Comparison of ENCODE assay signal across 17 cellular contexts in the genomic region with DNA sequence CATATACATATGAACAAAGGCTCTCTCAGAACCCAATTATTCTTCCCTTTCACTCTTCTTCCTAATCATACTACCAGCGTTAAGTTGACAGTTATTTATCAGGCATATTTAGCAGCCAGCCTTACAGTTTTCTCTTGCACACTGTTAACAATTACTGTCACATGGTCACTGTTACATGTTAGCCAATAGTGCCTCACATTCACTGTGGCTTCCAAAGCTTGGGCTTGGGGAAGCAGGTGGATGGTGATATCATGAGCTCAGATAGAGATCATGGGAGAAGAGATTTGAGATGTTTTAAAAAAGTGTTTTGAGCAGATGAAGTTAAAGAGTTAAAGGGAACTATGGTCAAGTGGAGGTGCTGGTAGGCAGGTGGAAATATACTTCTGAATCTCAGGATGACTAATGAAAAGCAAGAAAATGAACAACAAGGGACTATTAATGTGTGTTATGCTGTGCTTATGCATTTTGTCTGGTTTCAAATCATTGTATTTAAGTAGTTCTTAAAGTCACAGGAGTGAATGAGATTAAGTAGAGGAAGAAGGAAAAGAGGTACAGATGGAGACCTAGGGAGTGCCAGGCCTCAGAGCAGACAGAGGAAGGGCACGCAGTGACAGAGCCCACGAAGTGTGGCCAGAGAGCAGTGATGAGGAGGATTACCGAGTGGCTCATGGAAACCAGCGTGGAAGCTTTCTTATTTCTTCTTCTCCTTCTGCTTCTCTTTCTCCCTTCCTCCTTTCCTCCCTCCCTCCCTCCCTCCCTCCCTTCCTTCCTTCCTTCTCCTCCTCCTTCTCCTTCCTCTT. TPM values are rescaled to one million over a fixed set of nuclear protein-coding genes. Genes with fewer than 3 reads are reported as not detected.
DNase-seq lines count a peak whose midpoint lies in the region; ATAC-seq, FAIRE-seq and TF ChIP-seq lines count a peak whose summit lies in the region.
"Had no signal": no experiment of that assay in that cellular context is flagged by ENCODE, and none has a peak within 500 bp of the region (broad histone marks: within the 10 kb centered on the region; RNA-seq: fewer than 3 reads in every experiment).

No MANE protein-coding gene starts in this region.

- CTCF ChIA-PET in Panc1 (lab: Charles Lee) (interaction anchor here (1.0 kb wide), 1 partner anchor 87 kb away, joined by 3 read pairs; no protein-coding TSS in a partner anchor), RWPE1 (lab: Yijun Ruan, JAX) (interaction anchor here (0.6 kb wide), 2 partner anchors 9 to 25 kb away, joined by 3 read pairs; no protein-coding TSS in a partner anchor)
- CTCF ChIA-PET in activated naive CD4-positive, alpha-beta T cell treated with anti-CD3 and anti-CD28 coated beads, Interleukin-2, amount 10 ng/mL, durations not matched to agents 7 days and 5 days (lab: Charles Lee), result interaction anchor here (0.6 kb wide), 1 partner anchor 83 kb away, joined by 3 read pairs; no protein-coding TSS in a partner anchor

- POLR2A ChIA-PET in Panc1 (lab: Charles Lee), result no interaction called here
- POLR2A ChIA-PET in RWPE1 (lab: Yijun Ruan, JAX; ENCODE audit: low non-redundant PET), result no interaction called here

- H3K4me1 ChIP-seq in Panc1 (ENCODE audit: control insufficient read depth, insufficient read depth, low read length), result peaks cover under 1% of the 10 kb centered on the region; the same call in 1 of the 2 replicates
- H3K4me1 ChIP-seq: stomach had no signal

- ATAC-seq in GM19463 (IDR thresholded peaks at IDR 0.05; ENCODE audit: unreplicated experiment) (peak; percentile 78), HG02981 (IDR thresholded peaks at IDR 0.05; ENCODE audit: unreplicated experiment) (peak; percentile 90), Panc1 (peak; percentile 38; the same call in 1 of the 2 replicates), T-helper 17 cell (no peak)
- ATAC-seq: activated CD8-positive, alpha-beta memory T cell treated with anti-CD3 and anti-CD28 coated beads, Interleukin-2, amount 10 ng/mL, durations not matched to agents 7 days and 5 days had no signal

- peak; percentile 73 for FAIRE-seq in GM18507 (lab: Jason Lieb, UNC)
- FAIRE-seq: colon had no signal

- peaks cover under 1% of the 10 kb centered on the region for H3K4me1 Mint-ChIP-seq in activated naive CD4-positive, alpha-beta T cell treated with anti-CD3 and anti-CD28 coated beads, Interleukin-2, amount 10 ng/mL, durations not matched to agents 7 days and 5 days
- H3K4me1 Mint-ChIP-seq in T-helper 17 cell, result peaks cover 7% of the 10 kb centered on the region
- H3K4me1 Mint-ChIP-seq: activated CD8-positive, alpha-beta memory T cell treated with anti-CD3 and anti-CD28 coated beads, Interleukin-2, amount 10 ng/mL, durations not matched to agents 7 days and 5 days; mesothelial cell of epicardium had no signal

- H3K4me3 Mint-ChIP-seq in activated naive CD4-positive, alpha-beta T cell treated with anti-CD3 and anti-CD28 coated beads, Interleukin-2, amount 10 ng/mL, durations not matched to agents 7 days and 5 days, result no peak overlapping the region
- no peak overlapping the region for H3K4me3 Mint-ChIP-seq in T-helper 17 cell
- H3K4me3 Mint-ChIP-seq: activated CD8-positive, alpha-beta memory T cell treated with anti-CD3 and anti-CD28 coated beads, Interleukin-2, amount 10 ng/mL, durations not matched to agents 7 days and 5 days; mesothelial cell of epicardium had no signal

- H3K36me3 Mint-ChIP-seq in activated naive CD4-positive, alpha-beta T cell treated with anti-CD3 and anti-CD28 coated beads, Interleukin-2, amount 10 ng/mL, durations not matched to agents 7 days and 5 days, result peaks cover 6% of the 10 kb centered on the region
- H3K36me3 Mint-ChIP-seq in T-helper 17 cell (ENCODE audit: low read depth), result peaks cover 4% of the 10 kb centered on the region

- intact Hi-C loops in Panc1 (cut with micrococcal nuclease; ENCODE audit: unreplicated experiment), result no loop called here

- H3K27ac Mint-ChIP-seq in activated naive CD4-positive, alpha-beta T cell treated with anti-CD3 and anti-CD28 coated beads, Interleukin-2, amount 10 ng/mL, durations not matched to agents 7 days and 5 days, result no peak overlapping the region
- H3K27ac Mint-ChIP-seq in T-helper 17 cell, result no peak overlapping the region
- H3K27ac Mint-ChIP-seq: activated CD8-positive, alpha-beta memory T cell treated with anti-CD3 and anti-CD28 coated beads, Interleukin-2, amount 10 ng/mL, durations not matched to agents 7 days and 5 days; mesothelial cell of epicardium; progenitor cell of endocrine pancreas had no signal

- H3K36me3 ChIP-seq in Panc1 (ENCODE audit: control insufficient read depth, insufficient read depth, low read length), result no peaks in the 10 kb centered on the region
- H3K36me3 ChIP-seq: stomach had no signal

- no peak overlapping the region for H3K4me3 ChIP-seq in Panc1 (ENCODE audit: low read depth in 2 of 2, low read length in 2 of 2)
- H3K4me3 ChIP-seq: GM23248, stomach had no signal

- TF ChIP-seq CTCF in Panc1 (IDR thresholded peaks at IDR 0.05), result no peak
- TF ChIP-seq CTCF in RWPE1 (conservative IDR thresholded peaks at IDR 0.05; ENCODE audit: low read depth), result no peak

- H3K27me3 ChIP-seq in Panc1 (ENCODE audit: control insufficient read depth, insufficient read depth, low read length), result no peaks in the 10 kb centered on the region
- H3K27me3 ChIP-seq: stomach had no signal

- DNase-seq in GM18507 (ENCODE audit: extremely low spot score, insufficient read length, low read depth), result no peak
- DNase-seq in Panc1 (ENCODE audit: low read depth, low spot score), result no peak
- no peak for DNase-seq in RWPE1 (ENCODE audit: low spot score)
- no peak for DNase-seq in stimulated activated naive CD4-positive, alpha-beta T cell (lab: John Stamatoyannopoulos, UW)
- no peak for DNase-seq in activated naive CD4-positive, alpha-beta T cell treated with anti-CD3 and anti-CD28 coated beads, Interleukin-2, amount 10 ng/mL, durations not matched to agents 7 days and 5 days
- DNase-seq in T-helper 17 cell, result no peak
- DNase-seq: activated CD8-positive, alpha-beta memory T cell treated with anti-CD3 and anti-CD28 coated beads, Interleukin-2, amount 10 ng/mL, durations not matched to agents 7 days and 5 days; GF-D8; GM23248; NCI-H345; stimulated activated CD4-positive, alpha-beta T cell treated with anti-CD3 and anti-CD28 coated beads, Interleukin-2, amount 100 ng/mL, for 48 hours; stomach had no signal

- BruUV-seq in Panc1 (replicated peaks; lab: Mats Ljungman, UMichigan), result no TSS peak

- H3K27ac ChIP-seq in Panc1 (ENCODE audit: low read length) (no peak overlapping the region), RWPE1 (no peak overlapping the region)
- H3K27ac ChIP-seq: GM23248, stomach had no signal

- no peaks in the 10 kb centered on the region for H3K9me3 ChIP-seq in Panc1 (ENCODE audit: control insufficient read depth, insufficient read depth, low read depth, low read length)
- no peaks in the 10 kb centered on the region for H3K9me3 ChIP-seq in T-helper 17 cell (ENCODE audit: control insufficient read depth, low read length, poor library complexity, severe bottlenecking)
- H3K9me3 ChIP-seq: stomach had no signal

- no peaks in the 10 kb centered on the region for H3K27me3 Mint-ChIP-seq in activated naive CD4-positive, alpha-beta T cell treated with anti-CD3 and anti-CD28 coated beads, Interleukin-2, amount 10 ng/mL, durations not matched to agents 7 days and 5 days
- H3K27me3 Mint-ChIP-seq in T-helper 17 cell, result no peaks in the 10 kb centered on the region
- H3K27me3 Mint-ChIP-seq: activated CD8-positive, alpha-beta memory T cell treated with anti-CD3 and anti-CD28 coated beads, Interleukin-2, amount 10 ng/mL, durations not matched to agents 7 days and 5 days; progenitor cell of endocrine pancreas had no signal

- no peaks in the 10 kb centered on the region for H3K9me3 Mint-ChIP-seq in activated naive CD4-positive, alpha-beta T cell treated with anti-CD3 and anti-CD28 coated beads, Interleukin-2, amount 10 ng/mL, durations not matched to agents 7 days and 5 days

- in situ Hi-C loops in Panc1 (cut with HindIII; ENCODE audit: low pct_unique_long_range_greater_than_20kb, low sequenced_read_pairs), result no loop called here

RNA-seq across cellular contexts. Expression of a gene that starts 39.6 kb away (rescaled TPM):
- 40.0 TPM for total RNA-seq in Panc1 (2021; ENCODE audit: unreplicated experiment)
- 20.4 TPM for polyA plus RNA-seq in Panc1 (2012; ENCODE audit: insufficient read length)
- 10 to 100 TPM; 10.5 to 15.8 TPM for total RNA-seq in T-helper 17 cell
